5 cellular contexts compared by ENCODE assay signal in genomic region chr14:45467023-45467422, GRCh38.
"Had no signal": no experiment of that assay in that cellular context is flagged by ENCODE, and none has a peak within 500 bp of the region (broad histone marks: within the 10 kb centered on the region; RNA-seq: fewer than 3 reads in every experiment).

No MANE protein-coding gene starts in this region.

- DNase-seq: GM23248, H9, HCEC 1CT had no signal

- ATAC-seq: HepG2 had no signal

- H3K4me3 ChIP-seq: GM23248 had no signal

- H3K27ac ChIP-seq: GM23248, HL-60 had no signal
